Comparison of ENCODE assay signal across 32 cellular contexts in the genomic region with DNA sequence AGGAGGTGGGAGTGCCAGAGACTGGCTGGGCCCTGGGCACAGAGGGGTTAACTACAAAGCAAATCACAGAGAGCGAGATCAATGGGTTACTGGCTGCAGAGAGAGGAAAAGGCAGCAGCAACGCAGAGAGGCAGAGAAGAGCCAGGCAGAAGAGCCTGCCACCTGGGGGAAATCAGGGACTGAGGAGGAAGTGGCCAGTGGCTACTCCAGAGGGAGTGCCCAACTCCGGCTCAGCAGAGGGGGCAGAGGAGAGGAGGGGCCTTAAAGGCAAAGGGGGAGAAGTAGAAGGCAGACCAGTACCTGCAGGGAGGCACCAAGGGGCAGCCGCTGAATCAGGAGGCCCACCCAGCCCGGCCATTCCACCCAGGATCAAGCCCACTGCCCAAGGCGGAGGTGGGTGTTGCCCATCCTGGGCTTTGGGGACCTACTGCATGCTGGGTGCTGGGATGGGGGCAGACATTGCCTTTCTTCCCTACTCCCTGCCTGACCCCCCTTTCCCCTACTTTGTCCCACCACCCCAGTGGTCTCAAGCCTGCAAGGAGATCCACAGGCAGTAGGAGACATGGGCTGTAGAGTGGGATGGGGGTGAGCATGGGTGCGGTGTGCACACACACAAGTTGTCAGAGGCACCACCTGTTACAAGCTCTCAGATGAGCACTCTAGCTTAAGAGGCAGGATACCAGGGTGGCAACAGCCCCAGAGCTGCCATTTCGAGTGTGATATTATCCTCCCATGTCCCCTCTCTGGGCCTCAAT. TPM values are rescaled to one million over a fixed set of nuclear protein-coding genes. Genes with fewer than 3 reads are reported as not detected.
DNase-seq lines count a peak whose midpoint lies in the region; ATAC-seq and TF ChIP-seq lines count a peak whose summit lies in the region.
"Had no signal": no experiment of that assay in that cellular context is flagged by ENCODE, and none has a peak within 500 bp of the region (broad histone marks: within the 10 kb centered on the region; RNA-seq: fewer than 3 reads in every experiment).

No MANE protein-coding gene starts in this region.

- H4K20me1 ChIP-seq in osteoblast (ENCODE audit: insufficient read depth, low read length), result no peaks in the 10 kb centered on the region

- H3K79me2 ChIP-seq in osteoblast (ENCODE audit: insufficient read depth, low read length), result no peaks in the 10 kb centered on the region

- DNase-seq in T-helper 1 cell (no peak), SK-MEL-5 (ENCODE audit: low read depth, low spot score) (peak; percentile 38), islet precursor cell (peak; percentile 69), osteoblast (ENCODE audit: insufficient read length, low spot score, missing footprints) (peak; percentile 62)
- DNase-seq in stimulated activated effector memory CD8-positive, alpha-beta T cell treated with anti-CD3 and anti-CD28 coated beads, Interleukin-12 subunit alpha, Interleukin-12 subunit beta, amount 100 ng/mL, for 72 hours (ENCODE audit: low spot score in 2 of 2), result no peak
- DNase-seq: activated CD4-positive, alpha-beta memory T cell treated with anti-CD3 and anti-CD28 coated beads, Interleukin-2, amount 10 ng/mL, durations not matched to agents 7 days and 5 days; activated CD4-positive, CD25-positive, alpha-beta regulatory T cell; activated effector memory CD4-positive, alpha-beta T cell treated with anti-CD3 and anti-CD28 coated beads, Interleukin-2, amount 50 U/mL, for 16 hours; activated naive CD8-positive, alpha-beta T cell treated with anti-CD3 and anti-CD28 coated beads, Interleukin-2, amount 50 U/mL, for 24 hours; effector CD4-positive, alpha-beta T cell; foreskin melanocyte; hippocampal formation; mammary epithelial cell; NCI-H1092; NCI-H2029 treated with DMSO at 0.1 percent for 48 hours; NCI-H446; stimulated activated CD8-positive, alpha-beta memory T cell treated with anti-CD3 and anti-CD28 coated beads, Interleukin-4, amount 100 ng/mL, for 48 hours; T-helper 9 cell had no signal

- TF ChIP-seq CTCF in osteoblast (IDR thresholded peaks at IDR 0.05; ENCODE audit: extremely low read depth, low read depth, low read length), result no peak

- H3K27me3 ChIP-seq in osteoblast (ENCODE audit: insufficient read depth, low read length), result peaks cover 19% of the 10 kb centered on the region

- in situ Hi-C loops in SK-MEL-5 (cut with HindIII; ENCODE audit: low pct_unique_long_range_greater_than_20kb, low sequenced_read_pairs), result no loop called here

- ATAC-seq in HG03280 (IDR thresholded peaks at IDR 0.05; ENCODE audit: unreplicated experiment), result no peak
- no peak for ATAC-seq in stimulated activated effector memory CD8-positive, alpha-beta T cell treated with anti-CD3 and anti-CD28 coated beads, Interleukin-12 subunit alpha, Interleukin-12 subunit beta, amount 100 ng/mL, for 72 hours
- no peak for ATAC-seq in HG03457 (IDR thresholded peaks at IDR 0.05; ENCODE audit: unreplicated experiment)
- ATAC-seq: activated naive CD8-positive, alpha-beta T cell treated with anti-CD3 and anti-CD28 coated beads, Interleukin-2, amount 50 U/mL, for 24 hours; esophagus mucosa; Panc1; sciatic nerve had no signal

- no peaks in the 10 kb centered on the region for H3K36me3 ChIP-seq in osteoblast (ENCODE audit: insufficient read depth, low read length)
- H3K36me3 ChIP-seq: BLaER1 treated with 17β-estradiol and CSF1 and Interleukin-3, amounts not matched to agents 10 nM and 100 nM had no signal

- H3K9me3 Mint-ChIP-seq in T-helper 1 cell treated with Interleukin-12 subunit alpha and Interleukin-12 subunit beta and Interleukin-4 antibody, amounts not matched to agents 30 μg/mL and 1 μg/mL, for 36 hours, result no peaks in the 10 kb centered on the region
- H3K9me3 Mint-ChIP-seq in stimulated activated effector memory CD8-positive, alpha-beta T cell treated with anti-CD3 and anti-CD28 coated beads, Interleukin-12 subunit alpha, Interleukin-12 subunit beta, amount 100 ng/mL, for 72 hours, result no peaks in the 10 kb centered on the region
- H3K9me3 Mint-ChIP-seq: activated CD4-positive, alpha-beta memory T cell treated with anti-CD3 and anti-CD28 coated beads, Interleukin-2, amount 10 ng/mL, durations not matched to agents 7 days and 5 days; activated naive CD8-positive, alpha-beta T cell treated with anti-CD3 and anti-CD28 coated beads, Interleukin-2, amount 50 U/mL, for 24 hours; brain had no signal

- no peak overlapping the region for H3K27ac ChIP-seq in osteoblast (ENCODE audit: low read depth, low read length)
- H3K27ac ChIP-seq: A549; BLaER1 treated with 17β-estradiol and CSF1 and Interleukin-3, amounts not matched to agents 10 nM and 100 nM; SK-N-MC had no signal

- no peaks in the 10 kb centered on the region for H3K9me3 ChIP-seq in osteoblast (ENCODE audit: low read depth, low read length)
- H3K9me3 ChIP-seq: A549; BLaER1 treated with 17β-estradiol and CSF1 and Interleukin-3, amounts not matched to agents 10 nM and 100 nM had no signal

- peaks cover 34% of the 10 kb centered on the region for H3K27me3 Mint-ChIP-seq in T-helper 1 cell treated with Interleukin-12 subunit alpha and Interleukin-12 subunit beta and Interleukin-4 antibody, amounts not matched to agents 30 μg/mL and 1 μg/mL, for 36 hours (ENCODE audit: low read depth)

- H3K4me2 ChIP-seq in osteoblast (ENCODE audit: insufficient read depth, low read length), result no peak overlapping the region
- H3K4me2 ChIP-seq: A549 had no signal

- peak overlapping the region; percentile 30 for H3K4me3 Mint-ChIP-seq in T-helper 1 cell treated with Interleukin-12 subunit alpha and Interleukin-12 subunit beta and Interleukin-4 antibody, amounts not matched to agents 30 μg/mL and 1 μg/mL, for 36 hours
- H3K4me3 Mint-ChIP-seq in stimulated activated effector memory CD8-positive, alpha-beta T cell treated with anti-CD3 and anti-CD28 coated beads, Interleukin-12 subunit alpha, Interleukin-12 subunit beta, amount 100 ng/mL, for 72 hours, result no peak overlapping the region
- H3K4me3 Mint-ChIP-seq: activated CD4-positive, alpha-beta memory T cell treated with anti-CD3 and anti-CD28 coated beads, Interleukin-2, amount 10 ng/mL, durations not matched to agents 7 days and 5 days; activated naive CD8-positive, alpha-beta T cell treated with anti-CD3 and anti-CD28 coated beads, Interleukin-2, amount 50 U/mL, for 24 hours had no signal

- H3K4me1 ChIP-seq in osteoblast (ENCODE audit: insufficient read depth, low read length), result peaks cover 9% of the 10 kb centered on the region

- no peak overlapping the region for H3K27ac Mint-ChIP-seq in T-helper 1 cell treated with Interleukin-12 subunit alpha and Interleukin-12 subunit beta and Interleukin-4 antibody, amounts not matched to agents 30 μg/mL and 1 μg/mL, for 36 hours
- no peak overlapping the region for H3K27ac Mint-ChIP-seq in stimulated activated effector memory CD8-positive, alpha-beta T cell treated with anti-CD3 and anti-CD28 coated beads, Interleukin-12 subunit alpha, Interleukin-12 subunit beta, amount 100 ng/mL, for 72 hours
- H3K27ac Mint-ChIP-seq: activated CD4-positive, alpha-beta memory T cell treated with anti-CD3 and anti-CD28 coated beads, Interleukin-2, amount 10 ng/mL, durations not matched to agents 7 days and 5 days; activated naive CD8-positive, alpha-beta T cell treated with anti-CD3 and anti-CD28 coated beads, Interleukin-2, amount 50 U/mL, for 24 hours had no signal

- H3K4me1 Mint-ChIP-seq in T-helper 1 cell treated with Interleukin-12 subunit alpha and Interleukin-12 subunit beta and Interleukin-4 antibody, amounts not matched to agents 30 μg/mL and 1 μg/mL, for 36 hours (ENCODE audit: low read depth), result peaks cover 9% of the 10 kb centered on the region
- peaks cover 13% of the 10 kb centered on the region for H3K4me1 Mint-ChIP-seq in stimulated activated effector memory CD8-positive, alpha-beta T cell treated with anti-CD3 and anti-CD28 coated beads, Interleukin-12 subunit alpha, Interleukin-12 subunit beta, amount 100 ng/mL, for 72 hours

- H3K4me3 ChIP-seq in osteoblast (ENCODE audit: insufficient read depth, low read length), result no peak overlapping the region
- H3K4me3 ChIP-seq: A549; BLaER1 treated with 17β-estradiol and CSF1 and Interleukin-3, amounts not matched to agents 10 nM and 100 nM; SK-N-MC had no signal

- no peak overlapping the region for H2AFZ ChIP-seq in osteoblast (ENCODE audit: low read length)

- peaks cover 3% of the 10 kb centered on the region for H3K36me3 Mint-ChIP-seq in T-helper 1 cell treated with Interleukin-12 subunit alpha and Interleukin-12 subunit beta and Interleukin-4 antibody, amounts not matched to agents 30 μg/mL and 1 μg/mL, for 36 hours (ENCODE audit: low read depth)
- no peaks in the 10 kb centered on the region for H3K36me3 Mint-ChIP-seq in stimulated activated effector memory CD8-positive, alpha-beta T cell treated with anti-CD3 and anti-CD28 coated beads, Interleukin-12 subunit alpha, Interleukin-12 subunit beta, amount 100 ng/mL, for 72 hours

RNA-seq across cellular contexts. Expression of a gene that starts 0.9 kb away (rescaled TPM):
- total RNA-seq in SK-MEL-5 (2014; rRNA removed; shearing (Covaris generic)), result not detected in 2 replicates
- polyA plus RNA-seq in SK-MEL-5 (2015; cell fraction: cytosol; rRNA removed), result not detected in 2 replicates
- polyA plus RNA-seq in SK-MEL-5 (2015; cell fraction: nucleus; rRNA removed), result not detected in 2 replicates
- total RNA-seq in osteoblast, result not detected in 2 replicates
- total RNA-seq: activated CD4-positive, alpha-beta memory T cell treated with anti-CD3 and anti-CD28 coated beads, Interleukin-2, amount 10 ng/mL, durations not matched to agents 7 days and 5 days; LHCN-M2; mammary epithelial cell; sciatic nerve; subcutaneous adipose tissue; ureter had no signal
- polyA plus RNA-seq: A549, keratinocyte, mammary epithelial cell had no signal

RNA-seq across cellular contexts. Expression of a gene that starts 14.5 kb away (rescaled TPM):
- 29.3 and 32.5 TPM in 2 replicates for total RNA-seq in SK-MEL-5 (2014; rRNA removed; shearing (Covaris generic))
- 23.6 and 24.7 TPM in 2 replicates for polyA plus RNA-seq in SK-MEL-5 (2015; cell fraction: cytosol; rRNA removed)
- polyA plus RNA-seq in SK-MEL-5 (2015; cell fraction: nucleus; rRNA removed), result 18.8 and 24.5 TPM in 2 replicates
- 25.9 and 26.8 TPM in 2 replicates for total RNA-seq in osteoblast

RNA-seq across cellular contexts. Expression of a gene that starts 21.9 kb away (rescaled TPM):
- total RNA-seq in SK-MEL-5 (2014; rRNA removed; shearing (Covaris generic)), result 47.7 and 50.8 TPM in 2 replicates
- 105 TPM in 2 replicates for polyA plus RNA-seq in SK-MEL-5 (2015; cell fraction: cytosol; rRNA removed)
- polyA plus RNA-seq in SK-MEL-5 (2015; cell fraction: nucleus; rRNA removed), result 129 and 157 TPM in 2 replicates
- 20.6 and 23.9 TPM in 2 replicates for total RNA-seq in osteoblast

RNA-seq across cellular contexts. Expression of a gene that starts 27.0 kb away (rescaled TPM):
- 664 and 804 TPM in 2 replicates for total RNA-seq in SK-MEL-5 (2014; rRNA removed; shearing (Covaris generic))
- 479 and 555 TPM in 2 replicates for polyA plus RNA-seq in SK-MEL-5 (2015; cell fraction: cytosol; rRNA removed)
- polyA plus RNA-seq in SK-MEL-5 (2015; cell fraction: nucleus; rRNA removed), result 236 and 246 TPM in 2 replicates
- total RNA-seq in osteoblast, result 280 and 330 TPM in 2 replicates

Comparison
In these comparisons a context has a peak if more than half of its experiments do, and no peak if none do; other contexts are left out.
1. DNase-seq: peak in SK-MEL-5 (single experiment), islet precursor cell (single experiment) and osteoblast (single experiment); none in T-helper 1 cell (0 of 5) and stimulated activated effector memory CD8-positive, alpha-beta T cell treated with anti-CD3 and anti-CD28 coated beads, Interleukin-12 subunit alpha, Interleukin-12 subunit beta, amount 100 ng/mL, for 72 hours (0 of 2).